In genomic region chr2:238262496-238263122, GRCh38 we compare ENCODE assay signal across 9 cellular contexts. TPM values are rescaled to one million over a fixed set of nuclear protein-coding genes. Genes with fewer than 3 reads are reported as not detected.
A peak's percentile ranks its signal among the peaks of the same experiment; 100 is the strongest.
DNase-seq lines count a peak whose midpoint lies in the region; ATAC-seq and TF ChIP-seq lines count a peak whose summit lies in the region.
"Had no signal": no experiment of that assay in that cellular context is flagged by ENCODE, and none has a peak within 500 bp of the region (broad histone marks: within the 10 kb centered on the region; RNA-seq: fewer than 3 reads in every experiment).

No MANE protein-coding gene starts in this region.

- H3K4me3 ChIP-seq in BLaER1 (no peak overlapping the region), ascending aorta (no peak overlapping the region), skeletal muscle satellite cell (ENCODE audit: low read length) (no peak overlapping the region)
- H3K4me3 ChIP-seq: PC-9 had no signal

- H3K27me3 ChIP-seq in BLaER1 (no peaks in the 10 kb centered on the region), ascending aorta (no peaks in the 10 kb centered on the region), layer of hippocampus (ENCODE audit: control insufficient read depth, insufficient read depth, low read length) (no peaks in the 10 kb centered on the region), skeletal muscle satellite cell (ENCODE audit: control insufficient read depth, insufficient read depth, low read length) (no peaks in the 10 kb centered on the region)

- H3K36me3 ChIP-seq in BLaER1, result peaks cover 77% of the 10 kb centered on the region
- H3K36me3 ChIP-seq in ascending aorta, result peaks cover 62 to 80% of the 10 kb centered on the region in 2 donors
- H3K36me3 ChIP-seq in skeletal muscle satellite cell (ENCODE audit: insufficient read depth, low read length), result no peaks in the 10 kb centered on the region

- H3K27ac ChIP-seq in BLaER1 (peak overlapping the region; percentile 39; the same call in 1 of the 2 replicates), ascending aorta (peak overlapping the region; percentile 37 to 51), layer of hippocampus (ENCODE audit: low read depth, low read length) (peak overlapping the region; percentile 67)
- H3K27ac ChIP-seq: PC-9 had no signal

- TF ChIP-seq CTCF in ascending aorta (IDR thresholded peaks at IDR 0.05), result no peak

- H3K4me1 ChIP-seq in BLaER1 (peaks cover 64% of the 10 kb centered on the region), ascending aorta (peaks cover 0 to 6% of the 10 kb centered on the region in 2 donors), skeletal muscle satellite cell (ENCODE audit: control insufficient read depth, insufficient read depth, low read length) (peaks cover 7% of the 10 kb centered on the region)

- DNase-seq in ascending aorta (ENCODE audit: low spot score in 2 of 2), result no peak
- no peak for DNase-seq in HUDEP-2 (lab: John Stamatoyannopoulos, UW; ENCODE audit: unreplicated experiment in 76 of 76)
- no peak for DNase-seq in left lobe of liver (ENCODE audit: low spot score)

- peak overlapping the region; percentile 17; the same call in 1 of the 2 replicates for H3K9ac ChIP-seq in BLaER1
- H3K9ac ChIP-seq in skeletal muscle satellite cell (ENCODE audit: low read depth, low read length), result peak overlapping the region; percentile 19

- ATAC-seq in left lobe of liver (no peak), HG02938 (IDR thresholded peaks at IDR 0.05; ENCODE audit: unreplicated experiment) (no peak), GM18868 (IDR thresholded peaks at IDR 0.05; ENCODE audit: unreplicated experiment) (no peak)

- intact Hi-C loops in ascending aorta (cut with DNase I), result loop anchor here (2.0 to 5.0 kb wide), 3 partner anchors 100 to 404 kb away; partner anchors contain the start of gene RAMP1

- H4K20me1 ChIP-seq in BLaER1, result peaks cover 7% of the 10 kb centered on the region; the same call in 1 of the 2 replicates

- H3K9me3 ChIP-seq in BLaER1 (no peaks in the 10 kb centered on the region), ascending aorta (no peaks in the 10 kb centered on the region), skeletal muscle satellite cell (replicated peaks; ENCODE audit: low read length) (no peaks in the 10 kb centered on the region)

- H3K4me2 ChIP-seq in BLaER1 (peak overlapping the region; percentile 61), skeletal muscle satellite cell (ENCODE audit: low read length) (no peak overlapping the region)
- H3K4me2 ChIP-seq: PC-9 had no signal

RNA-seq across cellular contexts. Expression of gene HES6, which starts 22.8 kb away (rescaled TPM):
- total RNA-seq in ascending aorta (117 TPM), left lobe of liver (5.3 TPM)
- total RNA-seq in skeletal muscle satellite cell (2012; rRNA removed), result 3.5 and 15.1 TPM in 2 replicates

RNA-seq across cellular contexts. Expression of gene PER2, which starts 25.8 kb away (rescaled TPM):
- total RNA-seq in ascending aorta (21.6 TPM), left lobe of liver (8.0 TPM)
- 1.5 and 3.7 TPM in 2 replicates for total RNA-seq in skeletal muscle satellite cell (2012; rRNA removed)

RNA-seq across cellular contexts. Expression of gene TRAF3IP1, which starts 57.7 kb away (rescaled TPM):
- total RNA-seq in ascending aorta (6.1 TPM), left lobe of liver (9.0 TPM)
- total RNA-seq in skeletal muscle satellite cell (2012; rRNA removed), result 6.1 and 6.8 TPM in 2 replicates

RNA-seq across cellular contexts. Expression of gene ILKAP, which starts 59.1 kb away (rescaled TPM):
- total RNA-seq in ascending aorta (22.6 TPM), left lobe of liver (20.1 TPM)
- 23.2 and 27.1 TPM in 2 replicates for total RNA-seq in skeletal muscle satellite cell (2012; rRNA removed)

Comparison
In these comparisons a context has a peak if more than half of its experiments do, and no peak if none do; other contexts are left out.
1. RNA of gene HES6, which starts 22.8 kb away (total RNA-seq): 117 TPM in ascending aorta (single experiment); 5.3 TPM in left lobe of liver (single experiment); every median in the first group is over 10 times any median in the second.
2. Peak in every context shown above with its lines, with median percentiles within 50 percentile points of each other: H3K27ac ChIP-seq.